ENCODE assay signal across 8 cellular contexts in the genomic region with DNA sequence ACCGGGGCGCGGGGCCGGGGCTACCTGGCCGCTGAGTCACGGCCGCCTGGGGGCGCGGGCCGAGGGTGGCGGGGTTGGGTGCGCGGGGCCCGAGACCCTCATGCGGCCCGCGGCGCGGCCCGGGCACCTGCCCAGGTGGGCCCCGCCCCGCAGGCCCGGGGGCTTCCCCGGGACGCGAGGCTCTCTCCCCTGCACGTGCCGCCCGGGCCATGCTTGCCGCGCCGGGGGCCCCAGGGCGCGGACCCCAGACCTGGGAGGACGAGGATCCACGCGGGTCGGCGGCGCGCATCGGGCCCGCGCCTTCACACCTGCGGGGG. TPM values are rescaled to one million over a fixed set of nuclear protein-coding genes. Genes with fewer than 3 reads are reported as not detected.
DNase-seq lines count a peak whose midpoint lies in the region; ATAC-seq, FAIRE-seq and TF ChIP-seq lines count a peak whose summit lies in the region.

No MANE protein-coding gene starts in this region.

- intact Hi-C loops in pancreas (cut with DNase I) = no loop called here

- ATAC-seq in HG02973 (IDR thresholded peaks at IDR 0.05; ENCODE audit: unreplicated experiment) = peak; percentile 13
- ATAC-seq in central memory CD8-positive, alpha-beta T cell (replicated peaks; ENCODE audit: extremely low read depth, poor library complexity, severe bottlenecking) = peak; percentile 40
- ATAC-seq in pancreas = peak in 1 of 4 donors; percentile 0
- no peak for ATAC-seq in HG02938 (IDR thresholded peaks at IDR 0.05; ENCODE audit: unreplicated experiment)

- H3K36me3 ChIP-seq in pancreas = no peaks in the 10 kb centered on the region

- peaks cover 14 to 23% (median 22%) of the 10 kb centered on the region in 3 donors for H3K4me1 ChIP-seq in pancreas

- H3K27ac ChIP-seq in pancreas = peak overlapping the region; percentile 97 to 99 (median 98)

- peaks cover 23% of the 10 kb centered on the region for H3K4me1 Mint-ChIP-seq in central memory CD8-positive, alpha-beta T cell
- H3K4me1 Mint-ChIP-seq in mesothelial cell of epicardium (peaks cover 39% of the 10 kb centered on the region), type B pancreatic cell (ENCODE audit: unreplicated experiment) (peaks cover 17% of the 10 kb centered on the region)

- H3K4me3 Mint-ChIP-seq in central memory CD8-positive, alpha-beta T cell = peak overlapping the region; percentile 86
- H3K4me3 Mint-ChIP-seq in mesothelial cell of epicardium = no peak overlapping the region
- no peak overlapping the region for H3K4me3 Mint-ChIP-seq in type B pancreatic cell

- H3K36me3 Mint-ChIP-seq in central memory CD8-positive, alpha-beta T cell (ENCODE audit: insufficient read depth) = peaks cover 13% of the 10 kb centered on the region
- H3K36me3 Mint-ChIP-seq in mesothelial cell of epicardium (no peaks in the 10 kb centered on the region), type B pancreatic cell (no peaks in the 10 kb centered on the region)

- H3K27ac Mint-ChIP-seq in central memory CD8-positive, alpha-beta T cell (ENCODE audit: low read depth) = no peak overlapping the region
- H3K27ac Mint-ChIP-seq in mesothelial cell of epicardium (no peak overlapping the region), type B pancreatic cell (no peak overlapping the region)

- no peaks in the 10 kb centered on the region for H3K9me3 ChIP-seq in pancreas

- FAIRE-seq in pancreas (lab: Jason Lieb, UNC) = no peak

- H3K27me3 ChIP-seq in pancreas = no peaks in the 10 kb centered on the region

- peaks cover 13% of the 10 kb centered on the region for H3K27me3 Mint-ChIP-seq in central memory CD8-positive, alpha-beta T cell
- H3K27me3 Mint-ChIP-seq in mesothelial cell of epicardium (ENCODE audit: low read depth) (peaks cover 7% of the 10 kb centered on the region), type B pancreatic cell (peaks cover 31% of the 10 kb centered on the region)

- no peak for TF ChIP-seq CTCF in GM12865 (IDR thresholded peaks at IDR 0.05; ENCODE audit: insufficient read depth, low read depth, low read length, missing control alignments)
- no peak for TF ChIP-seq CTCF in pancreas (IDR thresholded peaks at IDR 0.05)
- TF ChIP-seq CTCF in mesothelial cell of epicardium (IDR thresholded peaks at IDR 0.05; ENCODE audit: unreplicated experiment) = no peak
- no peak for TF ChIP-seq CTCF in type B pancreatic cell (conservative IDR thresholded peaks at IDR 0.05)

- no peak for DNase-seq in GM12865 (ENCODE audit: low read depth)
- no peak for DNase-seq in central memory CD8-positive, alpha-beta T cell (ENCODE audit: low spot score in 2 of 2)
- peak in 3 of 6 donors; percentile 21 to 76 (median 67) for DNase-seq in pancreas
- no peak for DNase-seq in NCI-H146 (lab: John Stamatoyannopoulos, UW)
- DNase-seq in mesothelial cell of epicardium (ENCODE audit: low spot score in 2 of 2, unreplicated experiment in 2 of 2) = no peak
- no peak for DNase-seq in type B pancreatic cell (ENCODE audit: extremely low spot score, unreplicated experiment)

- H3K4me3 ChIP-seq in GM12865 (ENCODE audit: low read depth, low read length) (peak overlapping the region; percentile 72), pancreas (peak overlapping the region; percentile 44 to 69 (median 64))

- H3K9me3 Mint-ChIP-seq in central memory CD8-positive, alpha-beta T cell = no peaks in the 10 kb centered on the region
- H3K9me3 Mint-ChIP-seq in mesothelial cell of epicardium = no peaks in the 10 kb centered on the region
- H3K9me3 Mint-ChIP-seq in type B pancreatic cell = no peaks in the 10 kb centered on the region

- 1% methylated on average over 45 of the region's 45 CpGs; no CpG with 5 or more reads in 1 of the 2 donors for WGBS in pancreas, 2 donors

RNA-seq across cellular contexts. Expression of gene MAFK, which starts 0.4 kb away (rescaled TPM):
- 10 to 100 TPM; 21.1 to 43.2 (median 23.4) TPM for total RNA-seq in pancreas
- polyA plus RNA-seq in pancreas = 10 to 100 TPM; 42.6 to 71.2 TPM
- total RNA-seq in mesothelial cell of epicardium = 46.0 to 47.7 TPM (median 46.5 TPM) in 3 replicates
- total RNA-seq in type B pancreatic cell (ENCODE audit: low replicate concordance) = 8.2 and 19.9 TPM in 2 replicates

RNA-seq across cellular contexts. Expression of gene TMEM184A, which starts 25.1 kb away (rescaled TPM):
- 10 to 100 TPM; 15.2 to 27.5 (median 21.3) TPM for total RNA-seq in pancreas
- polyA plus RNA-seq in pancreas = 10 to 100 TPM; 29.0 to 58.9 TPM
- total RNA-seq in mesothelial cell of epicardium = 4.3 to 5.0 TPM (median 5.0 TPM) in 3 replicates
- 6.6 and 7.6 TPM in 2 replicates for total RNA-seq in type B pancreatic cell (ENCODE audit: low replicate concordance)

RNA-seq across cellular contexts. Expression of gene INTS1, which starts 26.7 kb away (rescaled TPM):
- total RNA-seq in pancreas (10 to 100 TPM; 45.0 to 73.2 (median 58.3) TPM), mesothelial cell of epicardium (141 to 163 TPM (median 149 TPM) in 3 replicates), type B pancreatic cell (ENCODE audit: low replicate concordance) (112 and 134 TPM in 2 replicates)
- polyA plus RNA-seq in pancreas = 100 to 1,000 TPM in 1 of 2 donors, 10 to 100 TPM in 1; 92.7 to 166 TPM

RNA-seq across cellular contexts. Expression of gene PSMG3, which starts 38.9 kb away (rescaled TPM):
- total RNA-seq in pancreas (10 to 100 TPM in 4 of 6 donors, 1 to 10 TPM in 2; 6.7 to 12.0 (median 11.0) TPM), mesothelial cell of epicardium (27.0 to 32.5 TPM (median 31.0 TPM) in 3 replicates), type B pancreatic cell (ENCODE audit: low replicate concordance) (27.0 and 35.2 TPM in 2 replicates)
- polyA plus RNA-seq in pancreas = 10 to 100 TPM; 45.6 to 46.1 TPM
